In genomic region chr22:37170689-37171405, GRCh38 we compare ENCODE assay signal across 11 cellular contexts. TPM values are rescaled to one million over a fixed set of nuclear protein-coding genes. Genes with fewer than 3 reads are reported as not detected.
DNase-seq lines count a peak whose midpoint lies in the region; ATAC-seq and TF ChIP-seq lines count a peak whose summit lies in the region.
"Not testable (repeated sequence)": the region's sequence is repeated elsewhere in the genome, so short reads cannot be mapped to it uniquely, and the experiment has no call there.
"Had no signal": no experiment of that assay in that cellular context is flagged by ENCODE, and none has a peak within 500 bp of the region (broad histone marks: within the 10 kb centered on the region; RNA-seq: fewer than 3 reads in every experiment).

No MANE protein-coding gene starts in this region.

- not testable (repeated sequence) for H3K27me3 ChIP-seq in CD8-positive, alpha-beta T cell (ENCODE audit: insufficient read depth, low read length); suprapubic skin
- peaks cover 3 to 69% of the 10 kb centered on the region in 2 experiments for H3K27me3 ChIP-seq in mesenchymal stem cell (ENCODE audit: control insufficient read depth in 1 of 2, insufficient read depth in 1 of 2, low read length in 2 of 2)
- peaks cover 0 to 15% (median 5%) of the 10 kb centered on the region in 3 donors for H3K27me3 ChIP-seq in psoas muscle (ENCODE audit: insufficient read depth in 3 of 3, low read length in 2 of 3)

- not testable (repeated sequence) for DNase-seq in CD8-positive, alpha-beta T cell; central memory CD8-positive, alpha-beta T cell (ENCODE audit: low spot score in 2 of 2); mesenchymal stem cell
- peak; percentile 13 for DNase-seq in activated CD8-positive, alpha-beta memory T cell treated with anti-CD3 and anti-CD28 coated beads, Interleukin-2, amount 50 U/mL, for 48 hours
- DNase-seq in fibroblast of peridontal ligament (ENCODE audit: extremely low read depth) = peak; percentile 87
- DNase-seq in psoas muscle = peak; percentile 4 to 17
- peak; percentile 47 to 76 for DNase-seq in suprapubic skin (ENCODE audit: low spot score in 2 of 2)

- H2BK5ac ChIP-seq in mesenchymal stem cell (ENCODE audit: low read depth, low read length, poor library complexity, severe bottlenecking) = not testable (repeated sequence)

- H3K4me1 ChIP-seq in CD8-positive, alpha-beta T cell (ENCODE audit: insufficient read depth, low read length) = peaks cover 50% of the 10 kb centered on the region
- not testable (repeated sequence) for H3K4me1 ChIP-seq in mesenchymal stem cell (ENCODE audit: control insufficient read depth, insufficient read depth, low read depth, low read length)
- peaks cover 11% of the 10 kb centered on the region for H3K4me1 ChIP-seq in psoas muscle
- H3K4me1 ChIP-seq in suprapubic skin = peaks cover 29% of the 10 kb centered on the region

- peak overlapping the region; percentile 27 for H3K9ac ChIP-seq in mesenchymal stem cell (ENCODE audit: low read length)

- H2BK12ac ChIP-seq in mesenchymal stem cell (ENCODE audit: low read length in 2 of 2) = not testable (repeated sequence)

- ATAC-seq in CD8-positive, alpha-beta T cell; central memory CD8-positive, alpha-beta T cell (replicated peaks; ENCODE audit: extremely low read depth, poor library complexity, severe bottlenecking); psoas muscle: not testable (repeated sequence)

- H3K4me3 ChIP-seq in CD8-positive, alpha-beta T cell (ENCODE audit: low read depth, low read length); mesenchymal stem cell (ENCODE audit: insufficient read depth in 1 of 2, low read depth in 1 of 2, low read length in 2 of 2); psoas muscle; suprapubic skin: not testable (repeated sequence)

- not testable (repeated sequence) for TF ChIP-seq CTCF in CD8-positive, alpha-beta T cell (IDR thresholded peaks at IDR 0.05); psoas muscle (IDR thresholded peaks at IDR 0.05); suprapubic skin (IDR thresholded peaks at IDR 0.05)

- not testable (repeated sequence) for H3K27me3 Mint-ChIP-seq in CD8-positive, alpha-beta T cell (ENCODE audit: low read depth); central memory CD8-positive, alpha-beta T cell

- not testable (repeated sequence) for H3K4me2 ChIP-seq in mesenchymal stem cell (ENCODE audit: low read length, poor library complexity, severe bottlenecking)

- H3K27ac ChIP-seq in CD8-positive, alpha-beta T cell (ENCODE audit: low read depth, low read length); mesenchymal stem cell (ENCODE audit: low read length, poor library complexity, severe bottlenecking); psoas muscle; suprapubic skin: not testable (repeated sequence)

- not testable (repeated sequence) for H3K23ac ChIP-seq in mesenchymal stem cell (ENCODE audit: low read length in 2 of 2)

- H2AFZ ChIP-seq in mesenchymal stem cell (ENCODE audit: low read depth, low read length) = not testable (repeated sequence)

- H3K27ac Mint-ChIP-seq in CD8-positive, alpha-beta T cell = peak overlapping the region; percentile 94
- H3K27ac Mint-ChIP-seq in central memory CD8-positive, alpha-beta T cell (ENCODE audit: low read depth) = peak overlapping the region; percentile 83

- intact Hi-C loops in CD8-positive, alpha-beta T cell (cut with DNase I, micrococcal nuclease); psoas muscle (cut with DNase I): not testable (repeated sequence)

- CTCF ChIA-PET in CD8-positive, alpha-beta T cell (lab: Charles Lee) = interaction anchor here (0.9 to 4.1 kb wide), 10 partner anchors 13 to 95 kb away, joined by 3 to 28 read pairs (median 4); partner anchors contain the start of gene C1QTNF6

- not testable (repeated sequence) for H2BK15ac ChIP-seq in mesenchymal stem cell (ENCODE audit: low read depth, poor library complexity, severe bottlenecking)

- not testable (repeated sequence) for H3K4me3 Mint-ChIP-seq in CD8-positive, alpha-beta T cell; central memory CD8-positive, alpha-beta T cell

- WGBS in mesenchymal stem cell = 91% methylated on average over 16 of the region's 16 CpGs
- 84 to 92% (median 87%) methylated on average over 16 of the region's 16 CpGs for WGBS in psoas muscle, 3 donors
- 85% methylated on average over 16 of the region's 16 CpGs for WGBS in suprapubic skin

- peaks cover 65% of the 10 kb centered on the region for H3K4me1 Mint-ChIP-seq in CD8-positive, alpha-beta T cell (ENCODE audit: low read depth)
- H3K4me1 Mint-ChIP-seq in central memory CD8-positive, alpha-beta T cell = peaks cover 76% of the 10 kb centered on the region

- H3K4ac ChIP-seq in mesenchymal stem cell (ENCODE audit: low read depth in 1 of 2, low read length in 2 of 2) = not testable (repeated sequence)

- not testable (repeated sequence) for H3K9me3 Mint-ChIP-seq in CD8-positive, alpha-beta T cell; central memory CD8-positive, alpha-beta T cell

- peak overlapping the region in 1 of 2 experiments; percentile 13 for H3K18ac ChIP-seq in mesenchymal stem cell (ENCODE audit: low read depth in 1 of 2, low read length in 2 of 2)

- H3K9me3 ChIP-seq in CD8-positive, alpha-beta T cell (ENCODE audit: low read length); mesenchymal stem cell (ENCODE audit: control insufficient read depth, low read length); psoas muscle; suprapubic skin: not testable (repeated sequence)

- not testable (repeated sequence) for TF ChIP-seq POLR2A in suprapubic skin (IDR thresholded peaks at IDR 0.05)

- POLR2A ChIA-PET in CD8-positive, alpha-beta T cell (lab: Charles Lee) = interaction anchor here (0.6 to 1.6 kb wide), 11 partner anchors 8 to 98 kb away, joined by 3 to 6 read pairs (median 3); partner anchors contain the start of gene IL2RB

- H2AK5ac ChIP-seq in mesenchymal stem cell (ENCODE audit: low read length, severe bottlenecking) = not testable (repeated sequence)

- peaks cover 19% of the 10 kb centered on the region for H3K36me3 Mint-ChIP-seq in CD8-positive, alpha-beta T cell
- peaks cover 15% of the 10 kb centered on the region for H3K36me3 Mint-ChIP-seq in central memory CD8-positive, alpha-beta T cell (ENCODE audit: insufficient read depth)

- not testable (repeated sequence) for H2BK120ac ChIP-seq in mesenchymal stem cell (ENCODE audit: low read depth, low read length)

- H3K36me3 ChIP-seq in CD8-positive, alpha-beta T cell (ENCODE audit: insufficient read depth, low read length); mesenchymal stem cell (ENCODE audit: control insufficient read depth in 1 of 2, insufficient read depth in 2 of 2, low read depth in 1 of 2, low read length in 2 of 2); psoas muscle (ENCODE audit: insufficient read depth in 1 of 2, low read depth in 1 of 2); suprapubic skin: not testable (repeated sequence)

- H4K91ac ChIP-seq in mesenchymal stem cell (ENCODE audit: low read length) = peak overlapping the region; percentile 57

- H3K14ac ChIP-seq in mesenchymal stem cell (ENCODE audit: low read length in 2 of 2) = not testable (repeated sequence)

- H4K8ac ChIP-seq in mesenchymal stem cell (ENCODE audit: low read length) = not testable (repeated sequence)

- H3K79me1 ChIP-seq in mesenchymal stem cell (replicated peaks; ENCODE audit: low read length, poor library complexity, severe bottlenecking) = not testable (repeated sequence)

- not testable (repeated sequence) for TF ChIP-seq EP300 in suprapubic skin (IDR thresholded peaks at IDR 0.05)

RNA-seq across cellular contexts. Expression of gene C1QTNF6, which starts 17.2 kb away (rescaled TPM):
- 10 to 100 TPM; 12.0 to 12.9 TPM for total RNA-seq in CD8-positive, alpha-beta T cell
- polyA plus RNA-seq in mesenchymal stem cell (2013, experiment 1 of 2) = 38.2 TPM
- polyA plus RNA-seq in mesenchymal stem cell (2013, experiment 2 of 2) = 37.9 TPM
- total RNA-seq in psoas muscle (1 to 10 TPM in 3 of 4 donors, under 1 TPM in 1; 0.75 to 8.2 (median 1.0) TPM), suprapubic skin (1 to 10 TPM; 1.2 to 8.4 (median 2.7) TPM)
- 1 to 10 TPM in 2 of 3 donors, under 1 TPM in 1; 0.66 to 1.8 (median 1.1) TPM for polyA plus RNA-seq in psoas muscle

RNA-seq across cellular contexts. Expression of gene IL2RB, which starts 21.1 kb away (rescaled TPM):
- 100 to 1,000 TPM; 121 to 129 TPM for total RNA-seq in CD8-positive, alpha-beta T cell
- polyA plus RNA-seq in mesenchymal stem cell (2013, experiment 1 of 2) = 4.9 TPM
- 5.1 TPM for polyA plus RNA-seq in mesenchymal stem cell (2013, experiment 2 of 2)
- total RNA-seq in psoas muscle (1 to 10 TPM in 1 of 4 donors, under 1 TPM in 3; 0.54 to 1.5 (median 0.77) TPM), suprapubic skin (10 to 100 TPM in 3 of 4 donors, 1 to 10 TPM in 1; 8.9 to 29.7 (median 12.4) TPM)
- polyA plus RNA-seq in psoas muscle = under 1 TPM; 0.07 to 0.10 (median 0.10) TPM
- total RNA-seq: Calu3, G401, MCF 10A had no signal

RNA-seq across cellular contexts. Expression of gene SSTR3, which starts 41.4 kb away (rescaled TPM):
- total RNA-seq in CD8-positive, alpha-beta T cell = 1 to 10 TPM; 2.6 to 3.1 TPM
- polyA plus RNA-seq in mesenchymal stem cell (2013, experiment 1 of 2) = not detected
- polyA plus RNA-seq in mesenchymal stem cell (2013, experiment 2 of 2) = not detected
- not detected for total RNA-seq in psoas muscle
- polyA plus RNA-seq in psoas muscle = under 1 TPM in 1 of 3 donors, not detected in 2; 0.01 TPM
- not detected for total RNA-seq in suprapubic skin
- total RNA-seq: Calu3, G401, MCF 10A had no signal
- polyA plus RNA-seq: A549 had no signal
